In genomic region chr11:112085822-112086421, GRCh38 we compare ENCODE assay signal across 8 cellular contexts. TPM values are rescaled to one million over a fixed set of nuclear protein-coding genes. Genes with fewer than 3 reads are reported as not detected.
DNase-seq lines count a peak whose midpoint lies in the region; ATAC-seq and TF ChIP-seq lines count a peak whose summit lies in the region.

No MANE protein-coding gene starts in this region.

- DNase-seq in ACHN (peak; percentile 26), RWPE1 (ENCODE audit: low spot score) (peak; percentile 44), body of pancreas (peak in 3 of 4 donors; percentile 11 to 23 (median 19)), kidney epithelial cell (ENCODE audit: low read depth) (no peak), T1000 (lab: John Stamatoyannopoulos, UW) (no peak)
- peak; percentile 58 for DNase-seq in stimulated activated CD4-positive, alpha-beta T cell treated with anti-CD3 and anti-CD28 coated beads, Interleukin-4, amount 100 ng/mL, for 24 hours

- H3K4me3 ChIP-seq in body of pancreas (peak overlapping the region; percentile 33 to 96), kidney epithelial cell (ENCODE audit: low read depth, low read length) (peak overlapping the region; percentile 91)

- H3K9me3 ChIP-seq in body of pancreas: no peaks in the 10 kb centered on the region

- intact Hi-C loops in body of pancreas (cut with DNase I): no loop called here

- ATAC-seq in GM18517 (IDR thresholded peaks at IDR 0.05; ENCODE audit: unreplicated experiment) (peak; percentile 29), HG03025 (IDR thresholded peaks at IDR 0.05; ENCODE audit: low FRiP score, unreplicated experiment) (peak; percentile 21), body of pancreas (peak; percentile 23)

- H3K36me3 ChIP-seq in body of pancreas (replicated peaks in 1 of 2; ENCODE audit: insufficient read depth in 1 of 2, low read depth in 2 of 2): peaks cover 0 to 19% of the 10 kb centered on the region in 2 donors
- H3K36me3 ChIP-seq in kidney epithelial cell (ENCODE audit: control insufficient read depth, insufficient read depth, low read length): no peaks in the 10 kb centered on the region

- 3 to 4% methylated on average over 19 of the region's 19 CpGs for WGBS in body of pancreas, 2 donors

- H3K27me3 ChIP-seq in body of pancreas (no peaks in the 10 kb centered on the region), kidney epithelial cell (ENCODE audit: control insufficient read depth, insufficient read depth, low read length) (no peaks in the 10 kb centered on the region)

- CTCF ChIA-PET in RWPE1 (lab: Yijun Ruan, JAX): interaction anchor here (0.7 kb wide), 1 partner anchor 14 kb away, joined by 3 read pairs; no protein-coding TSS in a partner anchor

- no peak for TF ChIP-seq POLR2A in body of pancreas (IDR thresholded peaks at IDR 0.05)

- POLR2A ChIA-PET in RWPE1 (lab: Yijun Ruan, JAX; ENCODE audit: low non-redundant PET): interaction anchor here (0.6 kb wide), 1 partner anchor 16 kb away, joined by 4 read pairs; no protein-coding TSS in a partner anchor

- H3K27ac ChIP-seq in RWPE1: peak overlapping the region; percentile 72
- peak overlapping the region; percentile 59 to 78 (median 66) for H3K27ac ChIP-seq in body of pancreas

- H3K4me1 ChIP-seq in body of pancreas: peaks cover 32% of the 10 kb centered on the region

- no peak for TF ChIP-seq CTCF in RWPE1 (conservative IDR thresholded peaks at IDR 0.05; ENCODE audit: low read depth)
- TF ChIP-seq CTCF in body of pancreas (IDR thresholded peaks at IDR 0.05): no peak
- no peak for TF ChIP-seq CTCF in kidney epithelial cell (IDR thresholded peaks at IDR 0.05; ENCODE audit: insufficient read depth, low read length, poor library complexity, severe bottlenecking)

- in situ Hi-C loops in ACHN (cut with HindIII; ENCODE audit: low pct_ligation_motif_present, low pct_unique_long_range_greater_than_20kb, low sequenced_read_pairs): no loop called here

RNA-seq across cellular contexts. Expression of gene TIMM8B, which starts 0.6 kb away (rescaled TPM):
- total RNA-seq in body of pancreas (1 to 10 TPM; 7.5 to 9.6 TPM), kidney epithelial cell (24.8 and 42.3 TPM in 2 replicates)

RNA-seq across cellular contexts. Expression of gene SDHD, which starts 0.8 kb away (rescaled TPM):
- 10 to 100 TPM; 27.4 to 68.5 TPM for total RNA-seq in body of pancreas
- total RNA-seq in kidney epithelial cell: 67.8 and 69.7 TPM in 2 replicates

RNA-seq across cellular contexts. Expression of gene NKAPD1, which starts 11.8 kb away (rescaled TPM):
- total RNA-seq in body of pancreas (10 to 100 TPM in 1 of 2 donors, 1 to 10 TPM in 1; 8.3 to 10.5 TPM), kidney epithelial cell (17.0 and 21.7 TPM in 2 replicates)

RNA-seq across cellular contexts. Expression of gene PIH1D2, which starts 12.1 kb away (rescaled TPM):
- 1 to 10 TPM in 1 of 2 donors, not detected in 1; 1.3 TPM for total RNA-seq in body of pancreas
- 0.92 and 1.4 TPM in 2 replicates for total RNA-seq in kidney epithelial cell

Comparison
In these comparisons a context has a peak if more than half of its experiments do, and no peak if none do; other contexts are left out.
1. DNase-seq: peak in ACHN (single experiment), RWPE1 (single experiment), body of pancreas (3 of 4) and stimulated activated CD4-positive, alpha-beta T cell treated with anti-CD3 and anti-CD28 coated beads, Interleukin-4, amount 100 ng/mL, for 24 hours (single experiment); none in kidney epithelial cell (single experiment) and T1000 (single experiment).
2. Peak in every context shown above with its lines, with median percentiles within 50 percentile points of each other: ATAC-seq.